19 cellular contexts compared by ENCODE assay signal in genomic region chr6:151402228-151402627, GRCh38. TPM values are rescaled to one million over a fixed set of nuclear protein-coding genes. Genes with fewer than 3 reads are reported as not detected.
DNase-seq lines count a peak whose midpoint lies in the region; ATAC-seq, FAIRE-seq and TF ChIP-seq lines count a peak whose summit lies in the region.
"Had no signal": no experiment of that assay in that cellular context is flagged by ENCODE, and none has a peak within 500 bp of the region (broad histone marks: within the 10 kb centered on the region; RNA-seq: fewer than 3 reads in every experiment).

No MANE protein-coding gene starts in this region.

- H3K36me3 ChIP-seq in CD4-positive, CD25-positive, alpha-beta regulatory T cell (ENCODE audit: control insufficient read depth, insufficient read depth, low read length) = peaks cover 28% of the 10 kb centered on the region
- H3K36me3 ChIP-seq in K562 (ENCODE audit: control insufficient read depth, insufficient read depth, low read length) (peaks cover 78% of the 10 kb centered on the region), mesenchymal stem cell (ENCODE audit: control insufficient read depth in 1 of 2, insufficient read depth in 2 of 2, low read depth in 1 of 2, low read length in 2 of 2) (peaks cover 14 to 58% of the 10 kb centered on the region in 2 experiments)

- H4K20me1 ChIP-seq in K562 (replicated peaks; ENCODE audit: control insufficient read depth, insufficient read depth, low read length) = no peaks in the 10 kb centered on the region; the same call in 1 of the 2 replicates

- no peak for TF ChIP-seq CTCF in K562 (IDR thresholded peaks at IDR 0.05 in 2 of 3, conservative IDR thresholded peaks at IDR 0.05 in 1 of 3; ENCODE audit: insufficient read depth in 2 of 3, low read depth in 1 of 3, low read length in 3 of 3)

- no peak overlapping the region for H4K91ac ChIP-seq in mesenchymal stem cell (ENCODE audit: low read length)

- no peak overlapping the region for H2BK15ac ChIP-seq in mesenchymal stem cell (ENCODE audit: low read depth, poor library complexity, severe bottlenecking)

- H3K4me1 Mint-ChIP-seq in CD4-positive, CD25-positive, alpha-beta regulatory T cell = peaks cover 16 to 77% (median 54%) of the 10 kb centered on the region in 4 donors

- 100% methylated on average over 1 of the region's 1 CpG for WGBS in K562 (ENCODE audit: insufficient coverage, low coverage, missing lambda C conversion rate)
- 97% methylated on average over 1 of the region's 1 CpG for WGBS in mesenchymal stem cell

- POLR2A ChIA-PET in K562 (lab: Yijun Ruan, JAX) = interaction anchor here (1.0 to 1.5 kb wide), 2 partner anchors 9 to 32 kb away, joined by 3 read pairs; no protein-coding TSS in a partner anchor

- H3K14ac ChIP-seq in mesenchymal stem cell (ENCODE audit: low read length in 2 of 2) = no peak overlapping the region

- no peak for TF ChIP-seq EP300 in K562 (IDR thresholded peaks at IDR 0.05; ENCODE audit: low read length)

- no peak overlapping the region for H3K18ac ChIP-seq in mesenchymal stem cell (ENCODE audit: low read depth in 1 of 2, low read length in 2 of 2)

- no peaks in the 10 kb centered on the region for H3K27me3 Mint-ChIP-seq in CD4-positive, CD25-positive, alpha-beta regulatory T cell

- H3K4me3 Mint-ChIP-seq in CD4-positive, CD25-positive, alpha-beta regulatory T cell = peak overlapping the region in 1 of 4 donors; percentile 63

- CTCF ChIA-PET in K562 (lab: Yijun Ruan, JAX; ENCODE audit: low intra/inter-chr PET ratio) = no interaction called here

- ATAC-seq in CD4-positive, CD25-positive, alpha-beta regulatory T cell (ENCODE audit: low read depth in 2 of 2) = no peak
- no peak for ATAC-seq in K562
- ATAC-seq in GM18861 (IDR thresholded peaks at IDR 0.05; ENCODE audit: unreplicated experiment) = no peak
- ATAC-seq: Panc1 had no signal

- H3K4me1 ChIP-seq in CD4-positive, CD25-positive, alpha-beta regulatory T cell (ENCODE audit: control insufficient read depth, insufficient read depth, low read length, poor library complexity, severe bottlenecking) = peaks cover 34% of the 10 kb centered on the region
- H3K4me1 ChIP-seq in K562 (replicated peaks in 1 of 2; ENCODE audit: control insufficient read depth in 2 of 2, insufficient read depth in 2 of 2, low read length in 2 of 2) = no peaks in the 10 kb centered on the region
- H3K4me1 ChIP-seq in mesenchymal stem cell (ENCODE audit: control insufficient read depth, insufficient read depth, low read depth, low read length) = peaks cover 3% of the 10 kb centered on the region

- no peak overlapping the region for H3K4ac ChIP-seq in mesenchymal stem cell (ENCODE audit: low read depth in 1 of 2, low read length in 2 of 2)

- peaks cover 15% of the 10 kb centered on the region for H3K36me3 Mint-ChIP-seq in CD4-positive, CD25-positive, alpha-beta regulatory T cell

- no peaks in the 10 kb centered on the region for H3K9me3 Mint-ChIP-seq in CD4-positive, CD25-positive, alpha-beta regulatory T cell

- H3K27ac ChIP-seq in CD4-positive, CD25-positive, alpha-beta regulatory T cell (ENCODE audit: insufficient read depth, low read length, poor library complexity, severe bottlenecking) = no peak overlapping the region
- H3K27ac ChIP-seq in K562 (ENCODE audit: extremely low read depth, low read depth, low read length) (no peak overlapping the region), mesenchymal stem cell (ENCODE audit: low read length, poor library complexity, severe bottlenecking) (peak overlapping the region; percentile 22)
- H3K27ac ChIP-seq: C4-2B had no signal

- H2BK12ac ChIP-seq in mesenchymal stem cell (ENCODE audit: low read length in 2 of 2) = no peak overlapping the region

- DNase-seq in DMS53 (lab: John Stamatoyannopoulos, UW) = peak; percentile 14
- DNase-seq in DMS53 treated with DMSO at 0.1 percent for 48 hours (lab: John Stamatoyannopoulos, UW; ENCODE audit: unreplicated experiment) = no peak
- no peak for DNase-seq in CD4-positive, CD25-positive, alpha-beta regulatory T cell
- no peak for DNase-seq in K562 (ENCODE audit: extremely low read depth in 1 of 4, low spot score in 3 of 4)
- DNase-seq in mesenchymal stem cell = no peak
- DNase-seq in activated effector memory CD4-positive, alpha-beta T cell treated with Interleukin-2 at 50 U/mL for 16 hours = no peak
- DNase-seq in activated gamma-delta T cell (lab: John Stamatoyannopoulos, UW) = no peak
- DNase-seq: 8988T, Calu3, H7, MM.1S, NCI-H187 treated with DMSO at 0.1 percent for 48 hours, NCI-H2171, NCI-H446 treated with DMSO at 0.1 percent for 48 hours, NCI-H774, Right ventricle myocardium superior had no signal

- H2BK120ac ChIP-seq in mesenchymal stem cell (ENCODE audit: low read depth, low read length) = no peak overlapping the region

- in situ Hi-C loops in K562 (cut with MboI) = loop anchor here (25.0 kb wide), 1 partner anchor 1585 kb away; the partner anchor contains the start of gene FBXO5

- H4K8ac ChIP-seq in mesenchymal stem cell (ENCODE audit: low read length) = no peak overlapping the region

- peaks cover 5% of the 10 kb centered on the region for H3K9me1 ChIP-seq in K562 (ENCODE audit: control insufficient read depth, insufficient read depth, low read length)

- peaks cover 69% of the 10 kb centered on the region for H3K79me2 ChIP-seq in K562 (ENCODE audit: control insufficient read depth, insufficient read depth, low read length)

- H3K27me3 ChIP-seq in CD4-positive, CD25-positive, alpha-beta regulatory T cell (ENCODE audit: control insufficient read depth, insufficient read depth, low read length) = no peaks in the 10 kb centered on the region
- H3K27me3 ChIP-seq in K562 (ENCODE audit: control insufficient read depth in 2 of 2, insufficient read depth in 2 of 2, low read length in 2 of 2) (no peaks in the 10 kb centered on the region), mesenchymal stem cell (ENCODE audit: control insufficient read depth in 1 of 2, insufficient read depth in 1 of 2, low read length in 2 of 2) (no peaks in the 10 kb centered on the region)

- intact Hi-C loops in K562 (cut with micrococcal nuclease) = no loop called here

- no peak overlapping the region for H3K4me2 ChIP-seq in K562 (ENCODE audit: insufficient read depth, low read length)
- H3K4me2 ChIP-seq in mesenchymal stem cell (ENCODE audit: low read length, poor library complexity, severe bottlenecking) = no peak overlapping the region

- H3K9ac ChIP-seq in K562 (ENCODE audit: insufficient read depth in 1 of 2, low read depth in 2 of 2, low read length in 2 of 2) (no peak overlapping the region), mesenchymal stem cell (ENCODE audit: low read length) (no peak overlapping the region)

- H3K4me3 ChIP-seq in CD4-positive, CD25-positive, alpha-beta regulatory T cell (ENCODE audit: low read depth, low read length) = no peak overlapping the region
- H3K4me3 ChIP-seq in K562 (no peak overlapping the region), mesenchymal stem cell (ENCODE audit: insufficient read depth in 1 of 2, low read depth in 1 of 2, low read length in 2 of 2) (no peak overlapping the region)

- no peak overlapping the region for H2BK5ac ChIP-seq in mesenchymal stem cell (ENCODE audit: low read depth, low read length, poor library complexity, severe bottlenecking)

- H2AK5ac ChIP-seq in mesenchymal stem cell (ENCODE audit: low read length, severe bottlenecking) = no peak overlapping the region

- no TSS peak for BruUV-seq in K562 (replicated peaks; lab: Mats Ljungman, UMichigan)

- no peaks in the 10 kb centered on the region for H3K79me1 ChIP-seq in mesenchymal stem cell (replicated peaks; ENCODE audit: low read length, poor library complexity, severe bottlenecking)

- H2AFZ ChIP-seq in K562 (ENCODE audit: low read depth, low read length) (no peak overlapping the region), mesenchymal stem cell (ENCODE audit: low read depth, low read length) (no peak overlapping the region)

- FAIRE-seq in K562 (lab: Jason Lieb, UNC) = no peak

- no peak overlapping the region for H3K23ac ChIP-seq in mesenchymal stem cell (ENCODE audit: low read length in 2 of 2)

- H3K9me3 ChIP-seq in CD4-positive, CD25-positive, alpha-beta regulatory T cell (ENCODE audit: control insufficient read depth in 2 of 2, low read length in 2 of 2) = no peaks in the 10 kb centered on the region
- H3K9me3 ChIP-seq in K562 (replicated peaks; ENCODE audit: control insufficient read depth, insufficient read depth, low read depth, low read length) (no peaks in the 10 kb centered on the region), mesenchymal stem cell (ENCODE audit: control insufficient read depth, low read length) (no peaks in the 10 kb centered on the region)

- no peak for TF ChIP-seq RAD21 in K562 (CRISPR knock-in tag; conservative IDR thresholded peaks at IDR 0.05 in 1 of 2, IDR thresholded peaks at IDR 0.05 in 1 of 2)

- TF ChIP-seq POLR2A in K562 (conservative IDR thresholded peaks at IDR 0.05) = no peak

- H3K27ac Mint-ChIP-seq in CD4-positive, CD25-positive, alpha-beta regulatory T cell = peak overlapping the region in 2 of 3 donors; percentile 20 to 60

RNA-seq across cellular contexts. Expression of gene ZBTB2, which starts 10.9 kb away (rescaled TPM):
- 31.9 TPM for total RNA-seq in CD4-positive, CD25-positive, alpha-beta regulatory T cell
- 10 to 100 TPM; 18.0 to 20.9 (median 19.5) TPM for polyA plus RNA-seq in CD4-positive, CD25-positive, alpha-beta regulatory T cell
- 5.8 and 7.3 TPM in 2 replicates for total RNA-seq in K562 (2011; cell fraction: chromatin; rRNA removed; ENCODE audit: low replicate concordance)
- 2.9 and 3.5 TPM in 2 replicates for total RNA-seq in K562 (2011; cell fraction: nucleolus; rRNA removed)
- total RNA-seq in K562 (2011; cell fraction: nucleoplasm; rRNA removed) = 4.9 and 6.0 TPM in 2 replicates
- 13.3 and 17.3 TPM in 2 replicates for total RNA-seq in K562 (2014; rRNA removed)
- 17.0 and 18.9 TPM in 2 replicates for total RNA-seq in K562 (2014; rRNA removed; fragmentation: Illumina TruSeq; extraction: Trizol)
- 21.8 and 23.3 TPM in 2 replicates for total RNA-seq in K562 (2015; rRNA removed; fragmentation: Illumina TruSeq; extraction: Trizol)
- 15.2 and 16.4 TPM in 2 replicates for total RNA-seq in K562 (2021)
- polyA plus RNA-seq in K562 (2011; rRNA removed) = 12.7 and 17.2 TPM in 2 replicates
- 12.9 and 17.2 TPM in 2 replicates for polyA plus RNA-seq in K562 (2011; cell fraction: cytosol; rRNA removed)
- 6.1 and 6.8 TPM in 2 replicates for polyA plus RNA-seq in K562 (2011; cell fraction: nucleus; rRNA removed)
- 12.4 and 14.8 TPM in 2 replicates for polyA plus RNA-seq in K562 (2012)
- polyA plus RNA-seq in K562 (2014; fragmentation: Illumina TruSeq; extraction: Trizol) = 20.8 and 26.2 TPM in 2 replicates
- 1 to 10 TPM; 5.1 to 6.0 TPM for polyA plus RNA-seq in K562 (2014; fragmentation: Nextera tagmentation; extraction: Ambion mirVana)
- 14.5 and 18.1 TPM in 2 replicates for polyA plus RNA-seq in K562 (2014; rRNA removed)
- polyA minus RNA-seq in K562 (2011; rRNA and poly(A)+ RNA removed) = 18.4 and 28.1 TPM in 2 replicates
- polyA minus RNA-seq in K562 (2011; cell fraction: cytosol; rRNA and poly(A)+ RNA removed) = 5.6 and 9.1 TPM in 2 replicates
- 2.6 and 3.8 TPM in 2 replicates for polyA minus RNA-seq in K562 (2011; cell fraction: nucleus; rRNA and poly(A)+ RNA removed)
- 18.4 TPM for polyA plus RNA-seq in mesenchymal stem cell (2013, experiment 1 of 2)
- polyA plus RNA-seq in mesenchymal stem cell (2013, experiment 2 of 2) = 18.0 TPM

RNA-seq across cellular contexts. Expression of gene RMND1, which starts 49.7 kb away (rescaled TPM):
- total RNA-seq in CD4-positive, CD25-positive, alpha-beta regulatory T cell = 10.4 TPM
- 10 to 100 TPM; 10.2 to 13.3 (median 11.9) TPM for polyA plus RNA-seq in CD4-positive, CD25-positive, alpha-beta regulatory T cell
- total RNA-seq in K562 (2011; cell fraction: chromatin; rRNA removed; ENCODE audit: low replicate concordance) = 40.6 and 86.4 TPM in 2 replicates
- total RNA-seq in K562 (2011; cell fraction: nucleolus; rRNA removed) = 24.5 and 31.5 TPM in 2 replicates
- 40.5 and 43.6 TPM in 2 replicates for total RNA-seq in K562 (2011; cell fraction: nucleoplasm; rRNA removed)
- total RNA-seq in K562 (2014; rRNA removed) (27.8 and 29.6 TPM in 2 replicates), K562 (2014; rRNA removed; fragmentation: Illumina TruSeq; extraction: Trizol) (47.8 and 51.5 TPM in 2 replicates), K562 (2015; rRNA removed; fragmentation: Illumina TruSeq; extraction: Trizol) (42.9 and 45.2 TPM in 2 replicates), K562 (2021) (25.2 and 26.9 TPM in 2 replicates)
- polyA plus RNA-seq in K562 (2011; rRNA removed) (26.7 and 33.3 TPM in 2 replicates), K562 (2014; fragmentation: Illumina TruSeq; extraction: Trizol) (37.2 and 42.6 TPM in 2 replicates), K562 (2014; fragmentation: Nextera tagmentation; extraction: Ambion mirVana) (10 to 100 TPM; 36.2 to 38.4 TPM), K562 (2014; rRNA removed) (32.2 and 35.1 TPM in 2 replicates)
- 8.1 and 14.3 TPM in 2 replicates for polyA plus RNA-seq in K562 (2011; cell fraction: cytosol; rRNA removed)
- polyA plus RNA-seq in K562 (2011; cell fraction: nucleus; rRNA removed) = 8.1 and 8.3 TPM in 2 replicates
- 25.7 and 41.6 TPM in 2 replicates for polyA plus RNA-seq in K562 (2012)
- 50.2 and 53.2 TPM in 2 replicates for polyA minus RNA-seq in K562 (2011; rRNA and poly(A)+ RNA removed)
- 13.4 and 19.6 TPM in 2 replicates for polyA minus RNA-seq in K562 (2011; cell fraction: cytosol; rRNA and poly(A)+ RNA removed)
- polyA minus RNA-seq in K562 (2011; cell fraction: nucleus; rRNA and poly(A)+ RNA removed) = 23.3 and 31.4 TPM in 2 replicates
- 12.9 TPM for polyA plus RNA-seq in mesenchymal stem cell (2013, experiment 1 of 2)
- 12.5 TPM for polyA plus RNA-seq in mesenchymal stem cell (2013, experiment 2 of 2)
